Comparison of ENCODE assay signal across 1 cellular context in the genomic region with DNA sequence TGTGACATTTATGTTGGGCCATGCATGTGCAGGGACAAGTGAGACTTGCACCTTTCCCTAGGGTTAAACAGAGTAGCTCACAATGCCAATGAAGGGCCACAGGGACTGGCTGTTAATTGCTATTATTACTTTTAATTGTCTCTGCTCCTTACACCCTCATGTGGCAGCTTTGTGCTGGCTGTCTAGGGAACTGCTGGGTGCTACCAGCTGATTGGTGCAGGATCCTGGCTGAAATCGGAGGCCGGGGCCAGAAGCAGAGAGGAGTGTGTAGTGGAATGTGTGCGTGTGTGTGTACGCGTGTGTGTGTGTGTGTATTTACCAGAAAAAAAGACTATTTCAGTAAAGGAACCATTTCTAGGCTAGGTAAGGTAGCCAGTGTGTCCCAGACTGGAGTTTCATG.
TF ChIP-seq lines count a peak whose summit lies in the region.

No MANE protein-coding gene starts in this region.

TF ChIP-seq in GM23338, 12 proteins besides CTCF, POLR2A, EP300 and RAD21 (continued from another document):
- TF ChIP-seq, protein P1, sequence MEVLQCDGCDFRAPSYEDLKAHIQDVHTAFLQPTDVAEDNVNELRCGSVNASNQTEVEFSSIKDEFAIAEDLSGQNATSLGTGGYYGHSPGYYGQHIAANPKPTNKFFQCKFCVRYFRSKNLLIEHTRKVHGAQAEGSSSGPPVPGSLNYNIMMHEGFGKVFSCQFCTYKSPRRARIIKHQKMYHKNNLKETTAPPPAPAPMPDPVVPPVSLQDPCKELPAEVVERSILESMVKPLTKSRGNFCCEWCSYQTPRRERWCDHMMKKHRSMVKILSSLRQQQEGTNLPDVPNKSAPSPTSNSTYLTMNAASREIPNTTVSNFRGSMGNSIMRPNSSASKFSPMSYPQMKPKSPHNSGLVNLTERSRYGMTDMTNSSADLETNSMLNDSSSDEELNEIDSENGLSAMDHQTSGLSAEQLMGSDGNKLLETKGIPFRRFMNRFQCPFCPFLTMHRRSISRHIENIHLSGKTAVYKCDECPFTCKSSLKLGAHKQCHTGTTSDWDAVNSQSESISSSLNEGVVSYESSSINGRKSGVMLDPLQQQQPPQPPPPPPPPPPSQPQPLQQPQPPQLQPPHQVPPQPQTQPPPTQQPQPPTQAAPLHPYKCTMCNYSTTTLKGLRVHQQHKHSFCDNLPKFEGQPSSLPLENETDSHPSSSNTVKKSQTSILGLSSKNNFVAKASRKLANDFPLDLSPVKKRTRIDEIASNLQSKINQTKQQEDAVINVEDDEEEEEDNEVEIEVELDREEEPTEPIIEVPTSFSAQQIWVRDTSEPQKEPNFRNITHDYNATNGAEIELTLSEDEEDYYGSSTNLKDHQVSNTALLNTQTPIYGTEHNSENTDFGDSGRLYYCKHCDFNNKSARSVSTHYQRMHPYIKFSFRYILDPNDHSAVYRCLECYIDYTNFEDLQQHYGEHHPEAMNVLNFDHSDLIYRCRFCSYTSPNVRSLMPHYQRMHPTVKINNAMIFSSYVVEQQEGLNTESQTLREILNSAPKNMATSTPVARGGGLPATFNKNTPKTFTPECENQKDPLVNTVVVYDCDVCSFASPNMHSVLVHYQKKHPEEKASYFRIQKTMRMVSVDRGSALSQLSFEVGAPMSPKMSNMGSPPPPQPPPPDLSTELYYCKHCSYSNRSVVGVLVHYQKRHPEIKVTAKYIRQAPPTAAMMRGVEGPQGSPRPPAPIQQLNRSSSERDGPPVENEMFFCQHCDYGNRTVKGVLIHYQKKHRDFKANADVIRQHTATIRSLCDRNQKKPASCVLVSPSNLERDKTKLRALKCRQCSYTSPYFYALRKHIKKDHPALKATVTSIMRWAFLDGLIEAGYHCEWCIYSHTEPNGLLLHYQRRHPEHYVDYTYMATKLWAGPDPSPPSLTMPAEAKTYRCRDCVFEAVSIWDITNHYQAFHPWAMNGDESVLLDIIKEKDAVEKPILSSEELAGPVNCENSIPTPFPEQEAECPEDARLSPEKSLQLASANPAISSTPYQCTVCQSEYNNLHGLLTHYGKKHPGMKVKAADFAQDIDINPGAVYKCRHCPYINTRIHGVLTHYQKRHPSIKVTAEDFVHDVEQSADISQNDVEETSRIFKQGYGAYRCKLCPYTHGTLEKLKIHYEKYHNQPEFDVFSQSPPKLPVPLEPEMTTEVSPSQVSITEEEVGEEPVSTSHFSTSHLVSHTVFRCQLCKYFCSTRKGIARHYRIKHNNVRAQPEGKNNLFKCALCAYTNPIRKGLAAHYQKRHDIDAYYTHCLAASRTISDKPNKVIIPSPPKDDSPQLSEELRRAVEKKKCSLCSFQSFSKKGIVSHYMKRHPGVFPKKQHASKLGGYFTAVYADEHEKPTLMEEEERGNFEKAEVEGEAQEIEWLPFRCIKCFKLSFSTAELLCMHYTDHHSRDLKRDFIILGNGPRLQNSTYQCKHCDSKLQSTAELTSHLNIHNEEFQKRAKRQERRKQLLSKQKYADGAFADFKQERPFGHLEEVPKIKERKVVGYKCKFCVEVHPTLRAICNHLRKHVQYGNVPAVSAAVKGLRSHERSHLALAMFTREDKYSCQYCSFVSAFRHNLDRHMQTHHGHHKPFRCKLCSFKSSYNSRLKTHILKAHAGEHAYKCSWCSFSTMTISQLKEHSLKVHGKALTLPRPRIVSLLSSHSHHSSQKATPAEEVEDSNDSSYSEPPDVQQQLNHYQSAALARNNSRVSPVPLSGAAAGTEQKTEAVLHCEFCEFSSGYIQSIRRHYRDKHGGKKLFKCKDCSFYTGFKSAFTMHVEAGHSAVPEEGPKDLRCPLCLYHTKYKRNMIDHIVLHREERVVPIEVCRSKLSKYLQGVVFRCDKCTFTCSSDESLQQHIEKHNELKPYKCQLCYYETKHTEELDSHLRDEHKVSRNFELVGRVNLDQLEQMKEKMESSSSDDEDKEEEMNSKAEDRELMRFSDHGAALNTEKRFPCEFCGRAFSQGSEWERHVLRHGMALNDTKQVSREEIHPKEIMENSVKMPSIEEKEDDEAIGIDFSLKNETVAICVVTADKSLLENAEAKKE (CRISPR knock-in tag; IDR thresholded peaks at IDR 0.05) = no peak
- TF ChIP-seq POLR2AphosphoS5 (IDR thresholded peaks at IDR 0.05; ENCODE audit: low read depth) (no peak), CREB1 (CRISPR knock-in tag; IDR thresholded peaks at IDR 0.05; ENCODE audit: low read depth) (no peak), EZH2phosphoT487 (IDR thresholded peaks at IDR 0.05; ENCODE audit: unreplicated experiment) (no peak), NANOG (IDR thresholded peaks at IDR 0.05; ENCODE audit: borderline replicate concordance) (no peak), EZH2 (IDR thresholded peaks at IDR 0.05; ENCODE audit: low read depth, unreplicated experiment) (no peak), ZNF331 (CRISPR knock-in tag; IDR thresholded peaks at IDR 0.05; ENCODE audit: low read depth) (no peak), ZNF114 (CRISPR knock-in tag; IDR thresholded peaks at IDR 0.05) (no peak)
- TF ChIP-seq, protein P2, sequence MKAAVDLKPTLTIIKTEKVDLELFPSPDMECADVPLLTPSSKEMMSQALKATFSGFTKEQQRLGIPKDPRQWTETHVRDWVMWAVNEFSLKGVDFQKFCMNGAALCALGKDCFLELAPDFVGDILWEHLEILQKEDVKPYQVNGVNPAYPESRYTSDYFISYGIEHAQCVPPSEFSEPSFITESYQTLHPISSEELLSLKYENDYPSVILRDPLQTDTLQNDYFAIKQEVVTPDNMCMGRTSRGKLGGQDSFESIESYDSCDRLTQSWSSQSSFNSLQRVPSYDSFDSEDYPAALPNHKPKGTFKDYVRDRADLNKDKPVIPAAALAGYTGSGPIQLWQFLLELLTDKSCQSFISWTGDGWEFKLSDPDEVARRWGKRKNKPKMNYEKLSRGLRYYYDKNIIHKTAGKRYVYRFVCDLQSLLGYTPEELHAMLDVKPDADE (IDR thresholded peaks at IDR 0.05) = no peak
